In the genomic region with DNA sequence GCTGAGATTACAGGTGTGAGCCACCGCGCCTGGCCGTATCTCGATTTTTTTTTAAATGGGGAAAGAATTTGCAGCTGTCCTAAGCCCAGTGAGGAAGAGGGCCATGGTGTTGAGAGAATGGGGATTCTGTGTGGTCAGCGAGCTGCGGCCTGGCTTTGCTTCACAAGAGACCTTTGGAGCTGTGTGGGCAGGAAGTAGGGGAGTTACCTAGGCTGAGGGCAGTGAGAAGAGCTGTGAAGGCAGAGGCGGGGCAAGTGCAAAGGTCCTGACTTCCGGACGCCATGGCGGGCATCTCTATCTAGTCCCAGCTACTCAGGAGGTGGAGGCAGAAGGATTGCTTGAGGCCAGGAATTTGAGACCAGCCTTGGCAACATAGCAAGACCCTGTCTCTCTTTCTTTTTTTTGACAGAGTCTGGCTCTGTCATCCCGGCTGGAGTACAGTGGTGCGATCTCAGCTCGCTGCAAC, we compare ENCODE assay signal across 29 cellular contexts. TPM values are rescaled to one million over a fixed set of nuclear protein-coding genes. Genes with fewer than 3 reads are reported as not detected.
DNase-seq lines count a peak whose midpoint lies in the region; ATAC-seq and TF ChIP-seq lines count a peak whose summit lies in the region.
"Had no signal": no experiment of that assay in that cellular context is flagged by ENCODE, and none has a peak within 500 bp of the region (broad histone marks: within the 10 kb centered on the region; RNA-seq: fewer than 3 reads in every experiment).

No MANE protein-coding gene starts in this region.

- peaks cover 51 to 66% of the 10 kb centered on the region in 2 donors for H3K4me1 Mint-ChIP-seq in natural killer cell treated with Interleukin-12 subunit alpha and Interleukin-12 subunit beta and Interleukin-15 and Interleukin-18, amount 100 ng/mL, for 72 hours (ENCODE audit: low read depth in 2 of 2)

- H3K36me3 ChIP-seq in HEK293 (ENCODE audit: control insufficient read depth in 2 of 2, insufficient read depth in 1 of 2, low read length in 2 of 2) (peaks cover 5 to 11% of the 10 kb centered on the region in 2 experiments; a peak in 2 of 3 replicates), colonic mucosa (no peaks in the 10 kb centered on the region)

- H3K36me3 Mint-ChIP-seq in natural killer cell treated with Interleukin-12 subunit alpha and Interleukin-12 subunit beta and Interleukin-15 and Interleukin-18, amount 100 ng/mL, for 72 hours: no peaks in the 10 kb centered on the region

- CTCF ChIA-PET in HEK293 (lab: Yijun Ruan, JAX): interaction anchor here (1.1 to 1.5 kb wide), 2 partner anchors 9 to 91 kb away, joined by 3 to 5 read pairs; no protein-coding TSS in a partner anchor

- H3K4me3 ChIP-seq in HEK293 (ENCODE audit: low read depth, low read length): no peak overlapping the region
- no peak overlapping the region for H3K4me3 ChIP-seq in colonic mucosa
- H3K4me3 ChIP-seq: esophagus muscularis mucosa, gastroesophageal sphincter, thoracic aorta had no signal

- DNase-seq in colonic mucosa (no peak), dedifferentiated amniotic fluid mesenchymal stem cell (ENCODE audit: extremely low spot score) (no peak)
- DNase-seq in natural killer cell treated with Interleukin-12 subunit alpha and Interleukin-12 subunit beta and Interleukin-15 and Interleukin-18, amount 100 ng/mL, for 72 hours (ENCODE audit: low spot score): peak; percentile 87
- DNase-seq: activated CD4-positive, alpha-beta memory T cell treated with anti-CD3 and anti-CD28 coated beads for 36 hours; activated CD4-positive, CD25-positive, alpha-beta regulatory T cell; activated T-cell treated with anti-CD3 and anti-CD28 coated beads, Interleukin-2, amount 50 U/mL, for 4 hours; C1 segment of cervical spinal cord; EL; IMR-90; mesenchymal stem cell; naive B cell; NCI-H1417; NCI-H2107; NCI-H510A treated with DMSO at 0.1 percent for 48 hours; posterior cingulate gyrus; SK-N-SH; T-helper 9 cell had no signal

- H3K9me3 ChIP-seq in HEK293 (ENCODE audit: control insufficient read depth, insufficient read depth, low read depth, low read length): no peaks in the 10 kb centered on the region
- H3K9me3 ChIP-seq in colonic mucosa: no peaks in the 10 kb centered on the region
- H3K9me3 ChIP-seq: esophagus muscularis mucosa, gastroesophageal sphincter, SK-N-SH, thoracic aorta had no signal

- H3K4me1 ChIP-seq in HEK293 (ENCODE audit: control insufficient read depth, insufficient read depth, low read length) (peaks cover 12% of the 10 kb centered on the region), colonic mucosa (peaks cover 8% of the 10 kb centered on the region)

- no peaks in the 10 kb centered on the region for H3K27me3 ChIP-seq in colonic mucosa
- H3K27me3 ChIP-seq: esophagus muscularis mucosa, gastroesophageal sphincter had no signal

- H3K27ac Mint-ChIP-seq in natural killer cell treated with Interleukin-12 subunit alpha and Interleukin-12 subunit beta and Interleukin-15 and Interleukin-18, amount 100 ng/mL, for 72 hours: peak overlapping the region; percentile 74 to 83
- H3K27ac Mint-ChIP-seq: activated CD4-positive, alpha-beta memory T cell treated with anti-CD3 and anti-CD28 coated beads for 36 hours; activated naive CD4-positive, alpha-beta T cell treated with anti-CD3 and anti-CD28 coated beads, Interleukin-2, amount 50 U/mL, for 72 hours had no signal

- TF ChIP-seq CTCF in HEK293 (tag by site-specific recombination; IDR thresholded peaks at IDR 0.05) (no peak), colonic mucosa (IDR thresholded peaks at IDR 0.05) (no peak)

- 0 out of 2 replicates have a peak overlapping the region, but pooled peaks have one; percentile 24 for H3K27ac ChIP-seq in HEK293 (ENCODE audit: extremely low read depth, low read depth, low read length)
- peak overlapping the region; percentile 33 for H3K27ac ChIP-seq in colonic mucosa
- H3K27ac ChIP-seq: esophagus muscularis mucosa, gastroesophageal sphincter, thoracic aorta had no signal

- no peaks in the 10 kb centered on the region for H3K27me3 Mint-ChIP-seq in natural killer cell treated with Interleukin-12 subunit alpha and Interleukin-12 subunit beta and Interleukin-15 and Interleukin-18, amount 100 ng/mL, for 72 hours
- H3K27me3 Mint-ChIP-seq: activated CD4-positive, alpha-beta memory T cell treated with anti-CD3 and anti-CD28 coated beads for 36 hours; central memory CD8-positive, alpha-beta T cell; naive B cell had no signal

- intact Hi-C loops in colonic mucosa (cut with DNase I): no loop called here

- H3K9me3 Mint-ChIP-seq in natural killer cell treated with Interleukin-12 subunit alpha and Interleukin-12 subunit beta and Interleukin-15 and Interleukin-18, amount 100 ng/mL, for 72 hours: no peaks in the 10 kb centered on the region
- H3K9me3 Mint-ChIP-seq: activated CD4-positive, alpha-beta memory T cell treated with anti-CD3 and anti-CD28 coated beads for 36 hours; activated naive CD4-positive, alpha-beta T cell treated with anti-CD3 and anti-CD28 coated beads, Interleukin-2, amount 50 U/mL, for 72 hours; activated T-cell treated with anti-CD3 and anti-CD28 coated beads, Interleukin-2, amount 50 U/mL, for 4 hours; central memory CD8-positive, alpha-beta T cell; naive B cell had no signal

- H3K4me3 Mint-ChIP-seq in natural killer cell treated with Interleukin-12 subunit alpha and Interleukin-12 subunit beta and Interleukin-15 and Interleukin-18, amount 100 ng/mL, for 72 hours: peak overlapping the region; percentile 75
- H3K4me3 Mint-ChIP-seq: activated CD4-positive, alpha-beta memory T cell treated with anti-CD3 and anti-CD28 coated beads for 36 hours; activated T-cell treated with anti-CD3 and anti-CD28 coated beads, Interleukin-2, amount 50 U/mL, for 4 hours; central memory CD8-positive, alpha-beta T cell had no signal

- no peak overlapping the region for H3K9ac ChIP-seq in colonic mucosa (ENCODE audit: low read depth in 2 of 2, low read length in 2 of 2)
- H3K9ac ChIP-seq: SK-N-SH had no signal

- POLR2A ChIA-PET in HEK293 (lab: Yijun Ruan, JAX): interaction anchor here (1.0 kb wide), 1 partner anchor 42 kb away, joined by 6 read pairs; the partner anchor contains the start of gene FUZ

- peak; percentile 58 to 78 for ATAC-seq in natural killer cell treated with Interleukin-12 subunit alpha and Interleukin-12 subunit beta and Interleukin-15 and Interleukin-18, amount 100 ng/mL, for 72 hours
- ATAC-seq in GM18498 (IDR thresholded peaks at IDR 0.05; ENCODE audit: unreplicated experiment) (no peak), HG02852 (IDR thresholded peaks at IDR 0.05; ENCODE audit: unreplicated experiment) (no peak)
- ATAC-seq: activated naive CD4-positive, alpha-beta T cell treated with anti-CD3 and anti-CD28 coated beads, Interleukin-2, amount 50 U/mL, for 72 hours; activated T-cell treated with anti-CD3 and anti-CD28 coated beads, Interleukin-2, amount 50 U/mL, for 4 hours; gastroesophageal sphincter had no signal

TF ChIP-seq in HEK293, 187 proteins besides CTCF, POLR2A, EP300 and RAD21:
- no peak for TF ChIP-seq ZNF629 (tag by site-specific recombination; IDR thresholded peaks at IDR 0.05)
- no peak for TF ChIP-seq ZNF138 (tag by site-specific recombination; IDR thresholded peaks at IDR 0.05; ENCODE audit: borderline replicate concordance)
- TF ChIP-seq YY2 (tag by site-specific recombination; IDR thresholded peaks at IDR 0.05): no peak
- TF ChIP-seq ZEB2 (tag by site-specific recombination; IDR thresholded peaks at IDR 0.05): no peak
- TF ChIP-seq ZNF704 (tag by site-specific recombination; IDR thresholded peaks at IDR 0.05): no peak
- TF ChIP-seq ZNF341 (tag by site-specific recombination; IDR thresholded peaks at IDR 0.05; ENCODE audit: low read depth): no peak

RNA-seq across cellular contexts. Expression of gene AP2A1, which starts 4.9 kb away (rescaled TPM):
- total RNA-seq in colonic mucosa: 10 to 100 TPM; 80.0 to 92.1 TPM
- 100 to 1,000 TPM; 131 to 142 TPM for total RNA-seq in natural killer cell treated with Interleukin-12 subunit alpha and Interleukin-12 subunit beta and Interleukin-15 and Interleukin-18, amount 100 ng/mL, for 72 hours

RNA-seq across cellular contexts. Expression of gene TSKS, which starts 8.6 kb away (rescaled TPM):
- not detected for total RNA-seq in colonic mucosa
- total RNA-seq in natural killer cell treated with Interleukin-12 subunit alpha and Interleukin-12 subunit beta and Interleukin-15 and Interleukin-18, amount 100 ng/mL, for 72 hours: under 1 TPM; 0.38 to 0.53 TPM
- total RNA-seq: astrocyte, IMR-90, kidney epithelial cell, M059J, RPMI7951, thoracic aorta had no signal

RNA-seq across cellular contexts. Expression of gene FUZ, which starts 41.4 kb away (rescaled TPM):
- 10 to 100 TPM in 1 of 2 donors, 1 to 10 TPM in 1; 7.4 to 14.9 TPM for total RNA-seq in colonic mucosa
- total RNA-seq in natural killer cell treated with Interleukin-12 subunit alpha and Interleukin-12 subunit beta and Interleukin-15 and Interleukin-18, amount 100 ng/mL, for 72 hours: 10 to 100 TPM; 10.7 to 18.0 TPM

RNA-seq across cellular contexts. Expression of gene MED25, which starts 46.4 kb away (rescaled TPM):
- total RNA-seq in colonic mucosa: 10 to 100 TPM; 46.1 to 77.2 TPM
- total RNA-seq in natural killer cell treated with Interleukin-12 subunit alpha and Interleukin-12 subunit beta and Interleukin-15 and Interleukin-18, amount 100 ng/mL, for 72 hours: 10 to 100 TPM; 48.0 to 64.6 TPM

Comparison
In these comparisons a context has a peak if more than half of its experiments do, and no peak if none do; other contexts are left out.
1. ATAC-seq: peak in natural killer cell treated with Interleukin-12 subunit alpha and Interleukin-12 subunit beta and Interleukin-15 and Interleukin-18, amount 100 ng/mL, for 72 hours (2 of 2); none in GM18498 (single experiment) and HG02852 (single experiment).